33 cellular contexts compared by ENCODE assay signal in the genomic region with DNA sequence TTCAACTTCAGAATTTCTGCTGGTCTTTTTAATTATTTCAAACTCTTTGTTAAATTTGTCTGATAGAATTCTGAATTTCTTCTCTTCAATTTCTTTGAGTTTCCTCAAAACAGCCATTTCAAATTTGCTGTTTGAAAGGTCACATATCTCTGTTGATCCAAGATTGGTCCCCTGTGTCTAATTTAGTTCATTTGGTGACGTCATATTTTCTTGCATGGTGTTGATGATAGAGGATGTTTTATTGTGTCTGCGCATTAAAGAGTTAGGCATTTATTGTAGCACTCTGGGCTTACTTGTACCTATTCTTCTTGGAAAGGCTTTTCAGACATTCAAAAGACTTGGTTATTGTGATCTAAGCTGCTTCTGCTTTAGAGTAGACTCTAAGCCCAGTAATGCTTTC.
"Had no signal": no experiment of that assay in that cellular context is flagged by ENCODE, and none has a peak within 500 bp of the region (broad histone marks: within the 10 kb centered on the region; RNA-seq: fewer than 3 reads in every experiment).

No MANE protein-coding gene starts in this region.

- ATAC-seq: activated CD8-positive, alpha-beta T cell treated with anti-CD3 and anti-CD28 coated beads for 36 hours; activated naive CD4-positive, alpha-beta T cell treated with anti-CD3 and anti-CD28 coated beads, Interleukin-2, amount 50 U/mL, for 72 hours; activated T-cell treated with anti-CD3 and anti-CD28 coated beads, Interleukin-2, amount 50 U/mL, for 4 hours; activated T-cell treated with anti-CD3 and anti-CD28 coated beads, Interleukin-2, amount 50 U/mL, for 72 hours; activated T-helper 17 cell treated with anti-CD3 and anti-CD28 coated beads, Interleukin-2, amount 50 U/mL, for 72 hours; body of pancreas had no signal

- DNase-seq: activated B cell treated with CpG ODN at 0.5 μM for 24 hours; activated CD4-positive, alpha-beta memory T cell treated with anti-CD3 and anti-CD28 coated beads for 36 hours; activated CD4-positive, alpha-beta T cell treated with anti-CD3 and anti-CD28 coated beads for 4 hours; activated CD4-positive, alpha-beta T cell treated with anti-CD3 and anti-CD28 coated beads, Interleukin-2, amount 10 ng/mL, durations not matched to agents 24 days and 14 days; activated CD4-positive, alpha-beta T cell treated with anti-CD3 and anti-CD28 coated beads, Interleukin-2, amount 50 U/mL, for 1 hour; activated CD4-positive, alpha-beta T cell treated with anti-CD3 and anti-CD28 coated beads, Interleukin-2, amount 50 U/mL, for 4 hours; activated CD4-positive, CD25-positive, alpha-beta regulatory T cell treated with anti-CD3 and anti-CD28 coated beads, Interleukin-2, amount 50 U/mL, for 72 hours; activated CD8-positive, alpha-beta memory T cell treated with anti-CD3 and anti-CD28 coated beads, Interleukin-2, amount 50 U/mL, for 4 hours; activated CD8-positive, alpha-beta T cell treated with anti-CD3 and anti-CD28 coated beads for 36 hours; activated effector memory CD4-positive, alpha-beta T cell treated with anti-CD3 and anti-CD28 coated beads, Interleukin-2, amount 50 U/mL, for 16 hours; activated gamma-delta T cell treated with Interleukin-2 at 50 U/mL for 16 hours; activated naive CD4-positive, alpha-beta T cell; activated naive CD4-positive, alpha-beta T cell treated with anti-CD3 and anti-CD28 coated beads for 36 hours; activated naive CD4-positive, alpha-beta T cell treated with anti-CD3 and anti-CD28 coated beads, Interleukin-2, amount 50 U/mL, for 16 hours; activated naive CD8-positive, alpha-beta T cell treated with anti-CD3 and anti-CD28 coated beads for 36 hours; activated T-cell treated with anti-CD3 and anti-CD28 coated beads for 4 hours; activated T-cell treated with anti-CD3 and anti-CD28 coated beads, Interleukin-2, amount 50 U/mL, for 1 hour; activated T-cell treated with anti-CD3 and anti-CD28 coated beads, Interleukin-2, amount 50 U/mL, for 4 hours; activated T-cell treated with anti-CD3 and anti-CD28 coated beads, Interleukin-2, amount 50 U/mL, for 72 hours; adrenal gland; amniotic stem cell; aorta; body of pancreas; brain microvascular endothelial cell; central memory CD4-positive, alpha-beta T cell; T-helper 2 cell; T-helper 9 cell had no signal

- H3K4me3 ChIP-seq: adrenal gland, body of pancreas, breast epithelium had no signal

- H3K27ac ChIP-seq: adrenal gland, body of pancreas, brain microvascular endothelial cell, breast epithelium, VCaP had no signal

- H3K27me3 ChIP-seq: adrenal gland, body of pancreas, brain microvascular endothelial cell, breast epithelium had no signal

- FAIRE-seq: astrocyte, TTC549 had no signal

- H3K9me3 ChIP-seq: adrenal gland, body of pancreas had no signal

- H3K4me1 ChIP-seq: adrenal gland, body of pancreas, breast epithelium had no signal

- H3K36me3 ChIP-seq: adrenal gland, brain microvascular endothelial cell, breast epithelium had no signal
